16 cellular contexts compared by ENCODE assay signal in genomic region chr9:91817106-91817492, GRCh38.
DNase-seq lines count a peak whose midpoint lies in the region; ATAC-seq and TF ChIP-seq lines count a peak whose summit lies in the region.
"Had no signal": no experiment of that assay in that cellular context is flagged by ENCODE, and none has a peak within 500 bp of the region (broad histone marks: within the 10 kb centered on the region; RNA-seq: fewer than 3 reads in every experiment).

No MANE protein-coding gene starts in this region.

- no peak overlapping the region for H3K27ac Mint-ChIP-seq in natural killer cell

- TF ChIP-seq POLR2A in uterus (IDR thresholded peaks at IDR 0.05) (no peak), lower leg skin (IDR thresholded peaks at IDR 0.05) (no peak)

- H3K4me3 ChIP-seq in adipocyte (ENCODE audit: low read length) (peak overlapping the region; percentile 70), foreskin fibroblast (ENCODE audit: low read depth in 1 of 2, low read length in 2 of 2) (peak overlapping the region; percentile 18 to 35), uterus (peak overlapping the region in 1 of 2 donors; percentile 10), lower leg skin (ENCODE audit: low read depth, poor library complexity, severe bottlenecking) (no peak overlapping the region)
- H3K4me3 ChIP-seq: K562, SJSA1 had no signal

- no peaks in the 10 kb centered on the region for H3K36me3 Mint-ChIP-seq in natural killer cell

- no peaks in the 10 kb centered on the region for H3K27me3 Mint-ChIP-seq in natural killer cell (ENCODE audit: low read depth in 2 of 2)

- DNase-seq in adipocyte (ENCODE audit: low read depth): no peak
- DNase-seq in foreskin fibroblast: peak in 1 of 2 donors; percentile 15
- peak; percentile 49 for DNase-seq in posterior vena cava (ENCODE audit: low spot score)
- DNase-seq in uterus: no peak
- DNase-seq in natural killer cell: no peak
- DNase-seq in lower leg skin (ENCODE audit: low spot score in 2 of 2): no peak
- DNase-seq: C1 segment of cervical spinal cord, DMS53, dorsolateral prefrontal cortex, erythroblast, hippocampal formation, MV-4-11 had no signal

- H3K9ac ChIP-seq in adipocyte (ENCODE audit: low read length): peak overlapping the region; percentile 79

- H3K27me3 ChIP-seq in adipocyte (replicated peaks; ENCODE audit: control insufficient read depth, insufficient read depth, low read length) (no peaks in the 10 kb centered on the region), uterus (no peaks in the 10 kb centered on the region)
- H3K27me3 ChIP-seq: SJSA1 had no signal

- intact Hi-C loops in posterior vena cava (cut with DNase I) (loop anchor here in 1 of 2 donors (1.0 kb wide), 1 partner anchor 49 kb away; no protein-coding TSS in a partner anchor), uterus (cut with DNase I; ENCODE audit: low total_unique reads) (no loop called here), natural killer cell (cut with micrococcal nuclease) (no loop called here), lower leg skin (cut with DNase I; ENCODE audit: low total_unique reads) (no loop called here)

- H3K4me1 ChIP-seq in adipocyte (ENCODE audit: control insufficient read depth, insufficient read depth, low read length) (peaks cover 23% of the 10 kb centered on the region), uterus (peaks cover 0 to 9% of the 10 kb centered on the region in 2 donors)
- H3K4me1 ChIP-seq: SJSA1 had no signal

- H3K36me3 ChIP-seq in adipocyte (ENCODE audit: control insufficient read depth, insufficient read depth, low read length, severe bottlenecking) (no peaks in the 10 kb centered on the region), uterus (no peaks in the 10 kb centered on the region)
- H3K36me3 ChIP-seq: SJSA1 had no signal

- no peak for ATAC-seq in natural killer cell
- no peak for ATAC-seq in GM18861 (IDR thresholded peaks at IDR 0.05; ENCODE audit: unreplicated experiment)
- ATAC-seq: K562 had no signal

- H3K9me3 Mint-ChIP-seq in natural killer cell: no peaks in the 10 kb centered on the region

- H3K4me3 Mint-ChIP-seq in natural killer cell: no peak overlapping the region

- H3K27ac ChIP-seq in uterus: peak overlapping the region; percentile 76 to 82
- H3K27ac ChIP-seq: dorsolateral prefrontal cortex, HL-60, SJSA1 had no signal

- TF ChIP-seq CTCF in foreskin fibroblast (IDR thresholded peaks at IDR 0.05; ENCODE audit: low read depth, low read length): no peak
- no peak for TF ChIP-seq CTCF in uterus (IDR thresholded peaks at IDR 0.05)
- TF ChIP-seq CTCF in natural killer cell (IDR thresholded peaks at IDR 0.05): no peak
- no peak for TF ChIP-seq CTCF in lower leg skin (IDR thresholded peaks at IDR 0.05)

- WGBS in lower leg skin, 2 donors: 66 to 77% methylated on average over 5 to 6 of the region's 8 CpGs

- H3K9me3 ChIP-seq in adipocyte (ENCODE audit: control insufficient read depth, low read length) (peaks cover 3% of the 10 kb centered on the region), uterus (no peaks in the 10 kb centered on the region)
- H3K9me3 ChIP-seq: SJSA1 had no signal

- H3K4me1 Mint-ChIP-seq in natural killer cell: no peaks in the 10 kb centered on the region
